ENCODE assay signal across 1 cellular context in the genomic region with DNA sequence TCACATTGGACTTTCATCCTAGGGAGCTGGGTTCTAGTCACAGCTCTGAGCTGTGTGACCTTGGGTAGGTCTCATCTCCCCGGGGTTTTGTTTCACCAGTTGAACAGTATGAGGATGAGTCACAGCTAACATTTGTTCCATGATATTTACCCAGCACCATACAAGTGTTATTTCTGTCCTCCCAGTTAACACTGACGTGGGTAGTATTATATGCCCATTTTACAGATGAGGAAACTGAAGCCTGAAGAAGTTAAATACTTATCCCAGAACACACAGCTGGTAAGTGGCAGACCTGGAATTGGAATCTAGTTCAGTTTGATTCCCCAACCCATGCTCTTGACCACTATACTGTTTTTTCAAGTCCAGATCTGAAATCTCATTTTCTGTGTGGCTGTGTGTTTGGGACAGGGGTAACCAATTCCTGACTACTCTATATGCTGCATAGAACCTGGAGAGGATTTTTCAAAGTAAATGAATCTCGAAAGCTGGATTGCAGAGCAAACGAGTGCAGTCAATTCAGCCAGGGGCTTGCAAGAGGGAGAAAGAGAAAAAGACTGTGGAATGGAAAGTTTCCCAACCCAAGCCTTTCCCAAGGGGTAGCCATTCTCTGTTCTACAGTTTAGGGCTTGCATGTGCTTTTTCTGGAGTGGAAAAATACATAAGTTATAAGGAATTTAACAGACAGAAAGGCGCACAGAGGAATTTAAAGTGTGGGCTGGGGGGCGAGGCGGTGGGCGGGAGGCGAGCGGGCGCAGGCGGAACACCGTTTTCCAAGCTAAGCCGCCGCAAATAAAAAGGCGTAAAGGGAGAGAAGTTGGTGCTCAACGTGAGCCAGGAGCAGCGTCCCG.
TF ChIP-seq lines count a peak whose summit lies in the region.

No MANE protein-coding gene starts in this region.

TF ChIP-seq in HepG2, 621 proteins besides CTCF, POLR2A, EP300 and RAD21 (continued from another document):
- TF ChIP-seq ZNF329 (CRISPR knock-in tag; IDR thresholded peaks at IDR 0.05; ENCODE audit: low read depth) (no peak), FOXA3 (CRISPR knock-in tag; IDR thresholded peaks at IDR 0.05) (0 out of 2 replicates have a peak, but pooled peaks have one; percentile 7), KLF6 (CRISPR knock-in tag; IDR thresholded peaks at IDR 0.05) (no peak), AHDC1 (CRISPR knock-in tag; IDR thresholded peaks at IDR 0.05; ENCODE audit: borderline replicate concordance) (no peak), ARHGAP35 (CRISPR knock-in tag; IDR thresholded peaks at IDR 0.05; ENCODE audit: borderline replicate concordance) (no peak), FOXP1 (IDR thresholded peaks at IDR 0.05) (no peak), FOXP1 (CRISPR knock-in tag; IDR thresholded peaks at IDR 0.05) (no peak), YY1 (IDR thresholded peaks at IDR 0.05; ENCODE audit: insufficient read depth, insufficient replicate concordance, low read depth, low read length) (no peak), ZNF703 (CRISPR knock-in tag; IDR thresholded peaks at IDR 0.05; ENCODE audit: borderline replicate concordance) (no peak), ZSCAN20 (CRISPR knock-in tag; IDR thresholded peaks at IDR 0.05; ENCODE audit: borderline replicate concordance) (no peak), ETS1 (CRISPR knock-in tag; IDR thresholded peaks at IDR 0.05) (no peak), ZIK1 (CRISPR knock-in tag; IDR thresholded peaks at IDR 0.05; ENCODE audit: borderline replicate concordance, low read depth) (no peak), ZNF446 (CRISPR knock-in tag; IDR thresholded peaks at IDR 0.05) (no peak), CREB1 (IDR thresholded peaks at IDR 0.05) (no peak), CREB1 (CRISPR knock-in tag; IDR thresholded peaks at IDR 0.05) (0 out of 2 replicates have a peak, but pooled peaks have one; percentile 15), SIX4 (CRISPR knock-in tag; IDR thresholded peaks at IDR 0.05) (no peak), YEATS2 (CRISPR knock-in tag; IDR thresholded peaks at IDR 0.05; ENCODE audit: borderline replicate concordance) (no peak), ZMYM3 (CRISPR knock-in tag; IDR thresholded peaks at IDR 0.05) (peak; percentile 78), ZNF605 (CRISPR knock-in tag; IDR thresholded peaks at IDR 0.05) (no peak), JARID2 (CRISPR knock-in tag; IDR thresholded peaks at IDR 0.05; ENCODE audit: insufficient replicate concordance) (no peak), SKIL (CRISPR knock-in tag; IDR thresholded peaks at IDR 0.05; ENCODE audit: borderline replicate concordance) (no peak), JUNB (CRISPR knock-in tag; IDR thresholded peaks at IDR 0.05; ENCODE audit: borderline replicate concordance) (0 out of 2 replicates have a peak, but pooled peaks have one; percentile 18), ZNF713 (CRISPR knock-in tag; IDR thresholded peaks at IDR 0.05) (no peak), RFXAP (CRISPR knock-in tag; IDR thresholded peaks at IDR 0.05; ENCODE audit: borderline replicate concordance) (no peak), ZNF12 (CRISPR knock-in tag; IDR thresholded peaks at IDR 0.05) (peak; percentile 69; the same call in 1 of the 2 replicates), PRPF4 (IDR thresholded peaks at IDR 0.05; ENCODE audit: low read depth, low read length, poor library complexity, severe bottlenecking) (no peak), FOXA1 (IDR thresholded peaks at IDR 0.05) (no peak), FOXA1 (CRISPR knock-in tag; IDR thresholded peaks at IDR 0.05) (0 out of 2 replicates have a peak, but pooled peaks have one; percentile 38), DNMT3B (CRISPR knock-in tag; conservative IDR thresholded peaks at IDR 0.05) (no peak), PBX2 (CRISPR knock-in tag; IDR thresholded peaks at IDR 0.05) (no peak), ZNF224 (CRISPR knock-in tag; IDR thresholded peaks at IDR 0.05) (no peak), ZNF766 (CRISPR knock-in tag; IDR thresholded peaks at IDR 0.05; ENCODE audit: borderline replicate concordance) (no peak), ZNF549 (CRISPR knock-in tag; IDR thresholded peaks at IDR 0.05) (no peak), TARDBP (CRISPR knock-in tag; IDR thresholded peaks at IDR 0.05) (no peak), CHCHD3 (CRISPR knock-in tag; IDR thresholded peaks at IDR 0.05) (no peak), SKI (IDR thresholded peaks at IDR 0.05; ENCODE audit: partially characterized antibody) (no peak), ZNF878 (CRISPR knock-in tag; IDR thresholded peaks at IDR 0.05) (no peak), KDM1A (CRISPR knock-in tag; IDR thresholded peaks at IDR 0.05) (peak; percentile 91; the same call in 1 of the 2 replicates), ATM (IDR thresholded peaks at IDR 0.05; ENCODE audit: borderline replicate concordance) (no peak)
- TF ChIP-seq, protein P1, sequence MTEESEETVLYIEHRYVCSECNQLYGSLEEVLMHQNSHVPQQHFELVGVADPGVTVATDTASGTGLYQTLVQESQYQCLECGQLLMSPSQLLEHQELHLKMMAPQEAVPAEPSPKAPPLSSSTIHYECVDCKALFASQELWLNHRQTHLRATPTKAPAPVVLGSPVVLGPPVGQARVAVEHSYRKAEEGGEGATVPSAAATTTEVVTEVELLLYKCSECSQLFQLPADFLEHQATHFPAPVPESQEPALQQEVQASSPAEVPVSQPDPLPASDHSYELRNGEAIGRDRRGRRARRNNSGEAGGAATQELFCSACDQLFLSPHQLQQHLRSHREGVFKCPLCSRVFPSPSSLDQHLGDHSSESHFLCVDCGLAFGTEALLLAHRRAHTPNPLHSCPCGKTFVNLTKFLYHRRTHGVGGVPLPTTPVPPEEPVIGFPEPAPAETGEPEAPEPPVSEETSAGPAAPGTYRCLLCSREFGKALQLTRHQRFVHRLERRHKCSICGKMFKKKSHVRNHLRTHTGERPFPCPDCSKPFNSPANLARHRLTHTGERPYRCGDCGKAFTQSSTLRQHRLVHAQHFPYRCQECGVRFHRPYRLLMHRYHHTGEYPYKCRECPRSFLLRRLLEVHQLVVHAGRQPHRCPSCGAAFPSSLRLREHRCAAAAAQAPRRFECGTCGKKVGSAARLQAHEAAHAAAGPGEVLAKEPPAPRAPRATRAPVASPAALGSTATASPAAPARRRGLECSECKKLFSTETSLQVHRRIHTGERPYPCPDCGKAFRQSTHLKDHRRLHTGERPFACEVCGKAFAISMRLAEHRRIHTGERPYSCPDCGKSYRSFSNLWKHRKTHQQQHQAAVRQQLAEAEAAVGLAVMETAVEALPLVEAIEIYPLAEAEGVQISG (CRISPR knock-in tag; IDR thresholded peaks at IDR 0.05), result no peak
- TF ChIP-seq, protein P2, sequence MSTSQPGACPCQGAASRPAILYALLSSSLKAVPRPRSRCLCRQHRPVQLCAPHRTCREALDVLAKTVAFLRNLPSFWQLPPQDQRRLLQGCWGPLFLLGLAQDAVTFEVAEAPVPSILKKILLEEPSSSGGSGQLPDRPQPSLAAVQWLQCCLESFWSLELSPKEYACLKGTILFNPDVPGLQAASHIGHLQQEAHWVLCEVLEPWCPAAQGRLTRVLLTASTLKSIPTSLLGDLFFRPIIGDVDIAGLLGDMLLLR (CRISPR knock-in tag; IDR thresholded peaks at IDR 0.05), result no peak
- TF ChIP-seq, protein P3, sequence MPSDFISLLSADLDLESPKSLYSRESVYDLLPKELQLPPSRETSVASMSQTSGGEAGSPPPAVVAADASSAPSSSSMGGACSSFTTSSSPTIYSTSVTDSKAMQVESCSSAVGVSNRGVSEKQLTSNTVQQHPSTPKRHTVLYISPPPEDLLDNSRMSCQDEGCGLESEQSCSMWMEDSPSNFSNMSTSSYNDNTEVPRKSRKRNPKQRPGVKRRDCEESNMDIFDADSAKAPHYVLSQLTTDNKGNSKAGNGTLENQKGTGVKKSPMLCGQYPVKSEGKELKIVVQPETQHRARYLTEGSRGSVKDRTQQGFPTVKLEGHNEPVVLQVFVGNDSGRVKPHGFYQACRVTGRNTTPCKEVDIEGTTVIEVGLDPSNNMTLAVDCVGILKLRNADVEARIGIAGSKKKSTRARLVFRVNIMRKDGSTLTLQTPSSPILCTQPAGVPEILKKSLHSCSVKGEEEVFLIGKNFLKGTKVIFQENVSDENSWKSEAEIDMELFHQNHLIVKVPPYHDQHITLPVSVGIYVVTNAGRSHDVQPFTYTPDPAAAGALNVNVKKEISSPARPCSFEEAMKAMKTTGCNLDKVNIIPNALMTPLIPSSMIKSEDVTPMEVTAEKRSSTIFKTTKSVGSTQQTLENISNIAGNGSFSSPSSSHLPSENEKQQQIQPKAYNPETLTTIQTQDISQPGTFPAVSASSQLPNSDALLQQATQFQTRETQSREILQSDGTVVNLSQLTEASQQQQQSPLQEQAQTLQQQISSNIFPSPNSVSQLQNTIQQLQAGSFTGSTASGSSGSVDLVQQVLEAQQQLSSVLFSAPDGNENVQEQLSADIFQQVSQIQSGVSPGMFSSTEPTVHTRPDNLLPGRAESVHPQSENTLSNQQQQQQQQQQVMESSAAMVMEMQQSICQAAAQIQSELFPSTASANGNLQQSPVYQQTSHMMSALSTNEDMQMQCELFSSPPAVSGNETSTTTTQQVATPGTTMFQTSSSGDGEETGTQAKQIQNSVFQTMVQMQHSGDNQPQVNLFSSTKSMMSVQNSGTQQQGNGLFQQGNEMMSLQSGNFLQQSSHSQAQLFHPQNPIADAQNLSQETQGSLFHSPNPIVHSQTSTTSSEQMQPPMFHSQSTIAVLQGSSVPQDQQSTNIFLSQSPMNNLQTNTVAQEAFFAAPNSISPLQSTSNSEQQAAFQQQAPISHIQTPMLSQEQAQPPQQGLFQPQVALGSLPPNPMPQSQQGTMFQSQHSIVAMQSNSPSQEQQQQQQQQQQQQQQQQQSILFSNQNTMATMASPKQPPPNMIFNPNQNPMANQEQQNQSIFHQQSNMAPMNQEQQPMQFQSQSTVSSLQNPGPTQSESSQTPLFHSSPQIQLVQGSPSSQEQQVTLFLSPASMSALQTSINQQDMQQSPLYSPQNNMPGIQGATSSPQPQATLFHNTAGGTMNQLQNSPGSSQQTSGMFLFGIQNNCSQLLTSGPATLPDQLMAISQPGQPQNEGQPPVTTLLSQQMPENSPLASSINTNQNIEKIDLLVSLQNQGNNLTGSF (CRISPR knock-in tag; IDR thresholded peaks at IDR 0.05), result no peak
